In genomic region chr13:29125934-29126424, GRCh38 we compare ENCODE assay signal across 9 cellular contexts.
DNase-seq lines count a peak whose midpoint lies in the region; ATAC-seq lines count a peak whose summit lies in the region.
"Had no signal": no experiment of that assay in that cellular context is flagged by ENCODE, and none has a peak within 500 bp of the region (broad histone marks: within the 10 kb centered on the region; RNA-seq: fewer than 3 reads in every experiment).

No MANE protein-coding gene starts in this region.

- no peaks in the 10 kb centered on the region for H3K27me3 Mint-ChIP-seq in activated T-cell treated with anti-CD3 and anti-CD28 coated beads, Interleukin-2, amount 50 U/mL, for 24 hours

- no peak for DNase-seq in activated T-cell treated with anti-CD3 and anti-CD28 coated beads, Interleukin-2, amount 50 U/mL, for 24 hours
- DNase-seq in activated T-cell treated with anti-CD3 and anti-CD28 coated beads, Interleukin-2, amount 50 U/mL, for 1 hour, result no peak
- DNase-seq in KG1 (lab: John Stamatoyannopoulos, UW) (peak; percentile 57), DMS114 treated with DMSO at 0.1 percent for 48 hours (lab: John Stamatoyannopoulos, UW; ENCODE audit: unreplicated experiment) (no peak), midbrain (lab: John Stamatoyannopoulos, UW) (no peak), anterior cingulate cortex (lab: John Stamatoyannopoulos, UW) (no peak)
- DNase-seq in stimulated activated effector memory CD8-positive, alpha-beta T cell treated with anti-CD3 and anti-CD28 coated beads, Interleukin-12 subunit alpha, Interleukin-12 subunit beta, amount 100 ng/mL, for 72 hours (ENCODE audit: low spot score in 2 of 2), result no peak
- DNase-seq: GOT3 had no signal

- H3K4me3 Mint-ChIP-seq in activated T-cell treated with anti-CD3 and anti-CD28 coated beads, Interleukin-2, amount 50 U/mL, for 24 hours, result no peak overlapping the region
- peak overlapping the region; percentile 22 for H3K4me3 Mint-ChIP-seq in stimulated activated effector memory CD8-positive, alpha-beta T cell treated with anti-CD3 and anti-CD28 coated beads, Interleukin-12 subunit alpha, Interleukin-12 subunit beta, amount 100 ng/mL, for 72 hours

- H3K4me1 Mint-ChIP-seq in activated T-cell treated with anti-CD3 and anti-CD28 coated beads, Interleukin-2, amount 50 U/mL, for 24 hours (ENCODE audit: low read depth), result peaks cover 4% of the 10 kb centered on the region
- peaks cover 14% of the 10 kb centered on the region for H3K4me1 Mint-ChIP-seq in stimulated activated effector memory CD8-positive, alpha-beta T cell treated with anti-CD3 and anti-CD28 coated beads, Interleukin-12 subunit alpha, Interleukin-12 subunit beta, amount 100 ng/mL, for 72 hours

- H3K27ac Mint-ChIP-seq in activated T-cell treated with anti-CD3 and anti-CD28 coated beads, Interleukin-2, amount 50 U/mL, for 24 hours, result peak overlapping the region; percentile 63
- H3K27ac Mint-ChIP-seq in stimulated activated effector memory CD8-positive, alpha-beta T cell treated with anti-CD3 and anti-CD28 coated beads, Interleukin-12 subunit alpha, Interleukin-12 subunit beta, amount 100 ng/mL, for 72 hours, result peak overlapping the region; percentile 32

- H3K36me3 Mint-ChIP-seq in activated T-cell treated with anti-CD3 and anti-CD28 coated beads, Interleukin-2, amount 50 U/mL, for 24 hours (ENCODE audit: low read depth), result no peaks in the 10 kb centered on the region
- H3K36me3 Mint-ChIP-seq in stimulated activated effector memory CD8-positive, alpha-beta T cell treated with anti-CD3 and anti-CD28 coated beads, Interleukin-12 subunit alpha, Interleukin-12 subunit beta, amount 100 ng/mL, for 72 hours, result no peaks in the 10 kb centered on the region

- H3K9me3 Mint-ChIP-seq in activated T-cell treated with anti-CD3 and anti-CD28 coated beads, Interleukin-2, amount 50 U/mL, for 24 hours, result no peaks in the 10 kb centered on the region
- no peaks in the 10 kb centered on the region for H3K9me3 Mint-ChIP-seq in stimulated activated effector memory CD8-positive, alpha-beta T cell treated with anti-CD3 and anti-CD28 coated beads, Interleukin-12 subunit alpha, Interleukin-12 subunit beta, amount 100 ng/mL, for 72 hours

- ATAC-seq in HG02610 (IDR thresholded peaks at IDR 0.05; ENCODE audit: unreplicated experiment), result peak; percentile 76
- peak; percentile 66 for ATAC-seq in stimulated activated effector memory CD8-positive, alpha-beta T cell treated with anti-CD3 and anti-CD28 coated beads, Interleukin-12 subunit alpha, Interleukin-12 subunit beta, amount 100 ng/mL, for 72 hours
